In the genomic region with DNA sequence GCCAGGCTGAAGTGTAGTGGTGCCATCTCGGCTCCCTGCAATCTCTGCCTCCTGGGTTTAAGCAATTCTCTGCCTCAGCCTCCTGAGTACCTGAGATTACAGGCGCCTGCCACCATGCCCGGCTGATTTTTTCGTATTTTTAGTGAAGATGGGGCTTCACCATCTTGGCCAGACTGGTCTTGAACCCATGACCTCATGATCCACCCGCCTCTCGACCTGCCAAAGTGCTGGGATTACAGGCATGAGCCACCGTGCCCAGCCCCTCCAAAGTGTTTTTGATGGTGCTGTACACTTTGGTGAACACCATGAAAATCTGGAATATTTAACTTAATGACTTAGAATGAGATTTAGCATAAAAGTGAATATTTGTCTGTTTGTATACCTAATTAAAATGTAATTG, we compare ENCODE assay signal across 39 cellular contexts. TPM values are rescaled to one million over a fixed set of nuclear protein-coding genes. Genes with fewer than 3 reads are reported as not detected.
"Had no signal": no experiment of that assay in that cellular context is flagged by ENCODE, and none has a peak within 500 bp of the region (broad histone marks: within the 10 kb centered on the region; RNA-seq: fewer than 3 reads in every experiment).

No MANE protein-coding gene starts in this region.

- H3K9me3 Mint-ChIP-seq: activated naive CD4-positive, alpha-beta T cell treated with anti-CD3 and anti-CD28 coated beads for 36 hours; activated naive CD4-positive, alpha-beta T cell treated with anti-CD3 and anti-CD28 coated beads, Interleukin-2, amount 50 U/mL, for 24 hours; activated T-helper 1 cell treated with anti-CD3 and anti-CD28 coated beads, Interleukin-12 subunit alpha, Interleukin-12 subunit beta, Interleukin-2, Interleukin-4 antibody, amounts not matched to agents 30 ng/mL and 10 ng/mL and 1 ng/mL, durations not matched to agents 14 hours and 24 hours and 36 hours; brain had no signal

- H3K4me1 Mint-ChIP-seq: activated naive CD4-positive, alpha-beta T cell treated with anti-CD3 and anti-CD28 coated beads, Interleukin-2, amount 10 ng/mL, durations not matched to agents 7 days and 5 days; activated naive CD4-positive, alpha-beta T cell treated with anti-CD3 and anti-CD28 coated beads, Interleukin-2, amount 50 U/mL, for 24 hours; activated naive CD8-positive, alpha-beta T cell treated with anti-CD3 and anti-CD28 coated beads for 36 hours; activated naive CD8-positive, alpha-beta T cell treated with anti-CD3 and anti-CD28 coated beads, Interleukin-2, amount 10 ng/mL, durations not matched to agents 7 days and 5 days; activated naive CD8-positive, alpha-beta T cell treated with anti-CD3 and anti-CD28 coated beads, Interleukin-2, amount 50 U/mL, for 24 hours; central memory CD8-positive, alpha-beta T cell had no signal

- H3K4me3 Mint-ChIP-seq: activated naive CD4-positive, alpha-beta T cell treated with anti-CD3 and anti-CD28 coated beads for 36 hours; activated naive CD4-positive, alpha-beta T cell treated with anti-CD3 and anti-CD28 coated beads, Interleukin-2, amount 10 ng/mL, durations not matched to agents 7 days and 5 days; activated naive CD4-positive, alpha-beta T cell treated with anti-CD3 and anti-CD28 coated beads, Interleukin-2, amount 50 U/mL, for 24 hours; activated naive CD8-positive, alpha-beta T cell; activated naive CD8-positive, alpha-beta T cell treated with anti-CD3 and anti-CD28 coated beads for 36 hours; activated naive CD8-positive, alpha-beta T cell treated with anti-CD3 and anti-CD28 coated beads, Interleukin-2, amount 10 ng/mL, durations not matched to agents 7 days and 5 days; activated naive CD8-positive, alpha-beta T cell treated with anti-CD3 and anti-CD28 coated beads, Interleukin-2, amount 50 U/mL, for 24 hours; activated T-cell treated with anti-CD3 and anti-CD28 coated beads, Interleukin-2, amount 50 U/mL, for 24 hours; activated T-cell treated with anti-CD3 and anti-CD28 coated beads, Interleukin-2, amount 50 U/mL, for 4 hours; activated T-cell treated with anti-CD3 and anti-CD28 coated beads, Interleukin-2, amount 50 U/mL, for 72 hours; activated T-helper 1 cell treated with anti-CD3 and anti-CD28 coated beads, Interleukin-12 subunit alpha, Interleukin-12 subunit beta, Interleukin-2, Interleukin-4 antibody, amounts not matched to agents 30 ng/mL and 10 ng/mL and 1 ng/mL, durations not matched to agents 14 hours and 24 hours and 36 hours; brain; central memory CD8-positive, alpha-beta T cell had no signal

- H3K4me3 ChIP-seq: adrenal gland, ascending aorta, body of pancreas, breast epithelium, cardiac muscle cell had no signal

- H3K36me3 Mint-ChIP-seq: activated naive CD4-positive, alpha-beta T cell treated with anti-CD3 and anti-CD28 coated beads, Interleukin-2, amount 10 ng/mL, durations not matched to agents 7 days and 5 days; activated naive CD4-positive, alpha-beta T cell treated with anti-CD3 and anti-CD28 coated beads, Interleukin-2, amount 50 U/mL, for 24 hours; activated naive CD4-positive, alpha-beta T cell treated with anti-CD3 and anti-CD28 coated beads, Interleukin-2, amount 50 U/mL, for 72 hours; activated naive CD8-positive, alpha-beta T cell; activated naive CD8-positive, alpha-beta T cell treated with anti-CD3 and anti-CD28 coated beads for 36 hours; activated naive CD8-positive, alpha-beta T cell treated with anti-CD3 and anti-CD28 coated beads, Interleukin-2, amount 10 ng/mL, durations not matched to agents 7 days and 5 days; brain had no signal

- FAIRE-seq: astrocyte, bronchial epithelial cell had no signal

- H3K36me3 ChIP-seq: adrenal gland, ascending aorta, brain microvascular endothelial cell, breast epithelium, cardiac muscle cell had no signal

- DNase-seq: activated effector memory CD4-positive, alpha-beta T cell treated with anti-CD3 and anti-CD28 coated beads, Interleukin-2, amount 50 U/mL, for 16 hours; activated effector memory CD4-positive, alpha-beta T cell treated with Interleukin-2 at 50 U/mL for 16 hours; activated gamma-delta T cell; activated gamma-delta T cell treated with Interleukin-2 at 50 U/mL for 16 hours; activated naive CD4-positive, alpha-beta T cell; activated naive CD4-positive, alpha-beta T cell treated with anti-CD3 and anti-CD28 coated beads for 36 hours; activated naive CD4-positive, alpha-beta T cell treated with anti-CD3 and anti-CD28 coated beads, Interleukin-2, amount 10 ng/mL, durations not matched to agents 7 days and 5 days; activated naive CD4-positive, alpha-beta T cell treated with anti-CD3 and anti-CD28 coated beads, Interleukin-2, amount 50 U/mL, for 16 hours; activated naive CD4-positive, alpha-beta T cell treated with Interleukin-2 at 50 U/mL for 16 hours; activated naive CD8-positive, alpha-beta T cell treated with anti-CD3 and anti-CD28 coated beads for 36 hours; activated naive CD8-positive, alpha-beta T cell treated with anti-CD3 and anti-CD28 coated beads, Interleukin-2, amount 10 ng/mL, durations not matched to agents 7 days and 5 days; activated naive CD8-positive, alpha-beta T cell treated with anti-CD3 and anti-CD28 coated beads, Interleukin-2, amount 50 U/mL, for 24 hours; activated T-cell treated with anti-CD3 and anti-CD28 coated beads for 4 hours; activated T-cell treated with anti-CD3 and anti-CD28 coated beads, Interleukin-2, amount 50 U/mL, for 1 hour; activated T-cell treated with anti-CD3 and anti-CD28 coated beads, Interleukin-2, amount 50 U/mL, for 24 hours; activated T-cell treated with anti-CD3 and anti-CD28 coated beads, Interleukin-2, amount 50 U/mL, for 4 hours; activated T-cell treated with anti-CD3 and anti-CD28 coated beads, Interleukin-2, amount 50 U/mL, for 48 hours; activated T-cell treated with anti-CD3 and anti-CD28 coated beads, Interleukin-2, amount 50 U/mL, for 72 hours; adrenal gland; amniotic stem cell; amygdala; anterior cingulate cortex; aorta; body of pancreas; brain microvascular endothelial cell; central memory CD4-positive, alpha-beta T cell; cerebellar nuclear complex had no signal

- H3K9me3 ChIP-seq: adrenal gland, ascending aorta, body of pancreas, breast epithelium had no signal

- H3K27me3 Mint-ChIP-seq: central memory CD8-positive, alpha-beta T cell had no signal

- H3K27ac Mint-ChIP-seq: activated naive CD4-positive, alpha-beta T cell treated with anti-CD3 and anti-CD28 coated beads for 36 hours; activated naive CD4-positive, alpha-beta T cell treated with anti-CD3 and anti-CD28 coated beads, Interleukin-2, amount 10 ng/mL, durations not matched to agents 7 days and 5 days; activated naive CD4-positive, alpha-beta T cell treated with anti-CD3 and anti-CD28 coated beads, Interleukin-2, amount 50 U/mL, for 24 hours; activated naive CD4-positive, alpha-beta T cell treated with anti-CD3 and anti-CD28 coated beads, Interleukin-2, amount 50 U/mL, for 72 hours; activated naive CD8-positive, alpha-beta T cell; activated naive CD8-positive, alpha-beta T cell treated with anti-CD3 and anti-CD28 coated beads for 36 hours; activated naive CD8-positive, alpha-beta T cell treated with anti-CD3 and anti-CD28 coated beads, Interleukin-2, amount 10 ng/mL, durations not matched to agents 7 days and 5 days; activated naive CD8-positive, alpha-beta T cell treated with anti-CD3 and anti-CD28 coated beads, Interleukin-2, amount 50 U/mL, for 24 hours; activated T-cell treated with anti-CD3 and anti-CD28 coated beads, Interleukin-2, amount 50 U/mL, for 24 hours; activated T-cell treated with anti-CD3 and anti-CD28 coated beads, Interleukin-2, amount 50 U/mL, for 72 hours; activated T-helper 1 cell treated with anti-CD3 and anti-CD28 coated beads, Interleukin-12 subunit alpha, Interleukin-12 subunit beta, Interleukin-2, Interleukin-4 antibody, amounts not matched to agents 30 ng/mL and 10 ng/mL and 1 ng/mL, durations not matched to agents 14 hours and 24 hours and 36 hours; activated T-helper 2 cell treated with anti-CD3 and anti-CD28 coated beads, Interferon-gamma antibody, Interleukin-2, Interleukin-4, amounts not matched to agents 10 μg/mL and 5 μg/mL and 100 μg/mL, durations not matched to agents 14 hours and 24 hours and 36 hours; brain had no signal

- H3K4me1 ChIP-seq: adrenal gland, ascending aorta, body of pancreas, breast epithelium had no signal

- ATAC-seq: activated naive CD4-positive, alpha-beta T cell treated with anti-CD3 and anti-CD28 coated beads, Interleukin-2, amount 50 U/mL, for 72 hours; activated naive CD8-positive, alpha-beta T cell treated with anti-CD3 and anti-CD28 coated beads, Interleukin-2, amount 50 U/mL, for 24 hours; activated T-cell treated with anti-CD3 and anti-CD28 coated beads, Interleukin-2, amount 50 U/mL, for 4 hours; activated T-cell treated with anti-CD3 and anti-CD28 coated beads, Interleukin-2, amount 50 U/mL, for 72 hours; body of pancreas had no signal

- H3K27me3 ChIP-seq: adrenal gland, ascending aorta, body of pancreas, brain microvascular endothelial cell had no signal

- H3K27ac ChIP-seq: adrenal gland, ascending aorta, body of pancreas, brain microvascular endothelial cell, breast epithelium, cardiac muscle cell had no signal

RNA-seq across cellular contexts. Expression of gene LUZP2, which starts 5.6 kb away (rescaled TPM):
- total RNA-seq: activated naive CD4-positive, alpha-beta T cell treated with anti-CD3 and anti-CD28 coated beads for 36 hours; activated naive CD4-positive, alpha-beta T cell treated with anti-CD3 and anti-CD28 coated beads, Interleukin-2, amount 50 U/mL, for 72 hours; activated naive CD8-positive, alpha-beta T cell treated with anti-CD3 and anti-CD28 coated beads for 36 hours; activated naive CD8-positive, alpha-beta T cell treated with anti-CD3 and anti-CD28 coated beads, Interleukin-2, amount 10 ng/mL, durations not matched to agents 7 days and 5 days; activated T-cell treated with anti-CD3 and anti-CD28 coated beads, Interleukin-2, amount 50 U/mL, for 4 hours; activated T-cell treated with anti-CD3 and anti-CD28 coated beads, Interleukin-2, amount 50 U/mL, for 72 hours; activated T-helper 1 cell treated with anti-CD3 and anti-CD28 coated beads, Interleukin-12 subunit alpha, Interleukin-12 subunit beta, Interleukin-2, Interleukin-4 antibody, amounts not matched to agents 30 ng/mL and 10 ng/mL and 1 ng/mL, durations not matched to agents 14 hours and 24 hours and 36 hours; activated T-helper 2 cell treated with anti-CD3 and anti-CD28 coated beads, Interferon-gamma antibody, Interleukin-2, Interleukin-4, amounts not matched to agents 10 μg/mL and 5 μg/mL and 100 μg/mL, durations not matched to agents 14 hours and 24 hours and 36 hours; bronchial epithelial cell; cardiac muscle cell had no signal
- polyA plus RNA-seq: cardiac muscle cell had no signal
